ENCODE assay signal across 7 cellular contexts in the genomic region with DNA sequence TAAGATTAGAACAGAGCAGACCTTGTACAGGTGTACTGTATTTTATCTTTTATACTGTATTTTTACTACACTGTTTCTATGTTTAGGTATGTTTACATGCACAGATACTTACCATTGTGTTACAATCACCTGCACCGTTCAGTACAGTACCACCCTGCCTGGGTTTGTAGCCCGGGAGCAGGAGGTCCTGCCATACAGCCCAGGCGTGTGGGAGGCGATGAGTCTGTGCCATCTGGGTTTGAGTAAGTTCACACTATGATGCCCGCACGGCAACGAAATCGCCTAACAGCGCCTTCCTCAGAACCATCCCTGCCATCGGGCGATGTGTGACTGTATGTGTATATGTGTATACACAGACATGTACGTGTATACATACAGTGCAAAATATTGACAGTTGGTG.
A peak's percentile ranks its signal among the peaks of the same experiment; 100 is the strongest.
DNase-seq lines count a peak whose midpoint lies in the region; ATAC-seq, FAIRE-seq and TF ChIP-seq lines count a peak whose summit lies in the region.
"Not testable (repeated sequence)": the region's sequence is repeated elsewhere in the genome, so short reads cannot be mapped to it uniquely, and the experiment has no call there.

No MANE protein-coding gene starts in this region.

- not testable (repeated sequence) for H3K4me1 Mint-ChIP-seq in naive thymus-derived CD4-positive, alpha-beta T cell

- H3K27me3 ChIP-seq in naive thymus-derived CD4-positive, alpha-beta T cell (ENCODE audit: control insufficient read depth in 2 of 2, insufficient read depth in 2 of 2, low read length in 2 of 2); spleen (replicated peaks in 1 of 7): not testable (repeated sequence)

- intact Hi-C loops in kidney (cut with DNase I); naive thymus-derived CD4-positive, alpha-beta T cell (cut with micrococcal nuclease); posterior vena cava (cut with DNase I); spleen (cut with DNase I; ENCODE audit: low total_unique reads): not testable (repeated sequence)

- not testable (repeated sequence) for TF ChIP-seq CTCF in kidney (IDR thresholded peaks at IDR 0.05; ENCODE audit: borderline replicate concordance, extremely low read depth, insufficient read depth); spleen (IDR thresholded peaks at IDR 0.05 in 8 of 11, conservative IDR thresholded peaks at IDR 0.05 in 3 of 11)

- H3K9me3 Mint-ChIP-seq in naive thymus-derived CD4-positive, alpha-beta T cell, result peaks cover 4 to 32% (median 13%) of the 10 kb centered on the region in 11 donors

- not testable (repeated sequence) for H3K9ac ChIP-seq in kidney (ENCODE audit: low read length in 2 of 2)

- CTCF ChIA-PET in naive thymus-derived CD4-positive, alpha-beta T cell (lab: Charles Lee), result not testable (repeated sequence)

- DNase-seq in activated CD8-positive, alpha-beta memory T cell treated with anti-CD3 and anti-CD28 coated beads for 24 hours, result peak; percentile 37
- DNase-seq in activated effector memory CD4-positive, alpha-beta T cell treated with anti-CD3 and anti-CD28 coated beads, Interleukin-2, amount 50 U/mL, for 16 hours, result peak; percentile 45
- DNase-seq in kidney, result peak; percentile 27
- DNase-seq in mesenteric fat pad (ENCODE audit: low spot score), result peak; percentile 65
- DNase-seq in naive thymus-derived CD4-positive, alpha-beta T cell, result not testable (repeated sequence)
- DNase-seq in posterior vena cava (ENCODE audit: low spot score), result peak; percentile 56
- peak; percentile 47 for DNase-seq in spleen

- not testable (repeated sequence) for H3K4me3 ChIP-seq in kidney (ENCODE audit: low read length in 2 of 2); naive thymus-derived CD4-positive, alpha-beta T cell (ENCODE audit: low read length); spleen

- ATAC-seq in naive thymus-derived CD4-positive, alpha-beta T cell, result peak; percentile 26

- H3K36me3 ChIP-seq in kidney (ENCODE audit: control insufficient read depth in 1 of 2, insufficient read depth in 2 of 2, low read length in 2 of 2); naive thymus-derived CD4-positive, alpha-beta T cell (ENCODE audit: control insufficient read depth in 2 of 3, insufficient read depth in 3 of 3, low read length in 3 of 3); spleen: not testable (repeated sequence)

- H3K36me3 Mint-ChIP-seq in naive thymus-derived CD4-positive, alpha-beta T cell, result not testable (repeated sequence)

- H3K27ac ChIP-seq in kidney (ENCODE audit: low read depth in 2 of 2, low read length in 2 of 2); naive thymus-derived CD4-positive, alpha-beta T cell (ENCODE audit: low read depth, low read length); spleen: not testable (repeated sequence)

- not testable (repeated sequence) for FAIRE-seq in kidney (lab: Jason Lieb, UNC)

- not testable (repeated sequence) for H3K9me3 ChIP-seq in kidney (ENCODE audit: control insufficient read depth in 1 of 2, low read length in 2 of 2); naive thymus-derived CD4-positive, alpha-beta T cell (ENCODE audit: control insufficient read depth in 2 of 3, low read length in 3 of 3)
- H3K9me3 ChIP-seq in spleen, result peaks cover 0 to 33% (median under 1%) of the 10 kb centered on the region in 8 donors

- POLR2A ChIA-PET in naive thymus-derived CD4-positive, alpha-beta T cell (lab: Charles Lee), result not testable (repeated sequence)

- not testable (repeated sequence) for H3K4me1 ChIP-seq in kidney (ENCODE audit: control insufficient read depth in 1 of 2, insufficient read depth in 1 of 2, low read depth in 1 of 2, low read length in 2 of 2); naive thymus-derived CD4-positive, alpha-beta T cell (ENCODE audit: control insufficient read depth in 2 of 2, insufficient read depth in 2 of 2, low read length in 2 of 2); spleen

- H3K4me3 Mint-ChIP-seq in naive thymus-derived CD4-positive, alpha-beta T cell, result not testable (repeated sequence)

- H3K27ac Mint-ChIP-seq in naive thymus-derived CD4-positive, alpha-beta T cell, result not testable (repeated sequence)

- not testable (repeated sequence) for H3K27me3 Mint-ChIP-seq in naive thymus-derived CD4-positive, alpha-beta T cell

- 89 to 94% (median 91%) methylated on average over 11 to 12 of the region's 12 CpGs for WGBS in spleen, 5 donors

- not testable (repeated sequence) for TF ChIP-seq POLR2A in spleen (IDR thresholded peaks at IDR 0.05)
